ENCODE assay signal across 15 cellular contexts in the genomic region with DNA sequence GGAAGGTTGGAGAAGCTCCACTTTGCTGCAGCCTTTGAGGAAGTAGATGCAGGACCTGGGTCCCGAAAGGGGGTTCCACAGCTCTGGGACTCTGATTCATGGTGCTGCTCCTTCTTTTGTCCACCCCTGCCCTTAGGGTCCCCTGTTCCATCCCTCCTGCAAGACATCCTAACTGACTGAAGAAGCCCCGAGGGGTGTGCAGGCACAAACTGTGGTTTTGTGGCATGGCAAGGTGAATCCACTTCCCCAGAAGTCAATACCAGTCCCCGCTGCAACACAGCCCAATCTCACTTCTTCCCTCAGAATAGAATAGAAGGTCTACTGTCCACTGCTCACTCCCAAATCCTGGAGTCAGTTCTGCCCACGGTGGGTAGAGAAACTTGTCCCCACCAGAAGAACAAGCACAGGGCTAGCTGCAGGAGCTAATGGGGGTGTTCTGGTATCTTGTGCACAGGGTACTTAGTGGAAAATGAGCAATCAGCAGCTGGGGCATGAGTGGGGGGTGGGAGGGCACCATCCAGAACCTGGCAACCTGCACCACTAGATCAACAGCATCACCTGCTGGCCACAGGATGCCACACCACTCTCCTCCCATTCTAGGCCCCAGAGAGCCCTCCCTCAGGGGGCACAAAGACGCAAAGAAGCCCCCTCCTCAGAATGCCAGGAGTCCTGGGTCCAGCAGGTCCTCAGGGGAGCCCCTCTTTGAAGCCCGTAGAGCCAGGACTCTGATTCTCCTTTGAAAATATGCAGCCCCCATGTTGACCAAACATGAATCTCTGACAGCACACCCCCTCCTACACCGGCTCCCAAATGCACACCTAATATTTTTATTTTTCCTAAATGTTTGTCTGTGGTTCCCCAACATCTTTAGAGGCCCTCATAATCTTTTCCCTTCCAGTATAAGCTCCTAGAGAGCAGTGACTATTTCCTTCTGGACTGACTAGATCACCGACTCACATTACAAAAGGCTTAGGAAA. TPM values are rescaled to one million over a fixed set of nuclear protein-coding genes. Genes with fewer than 3 reads are reported as not detected.
A peak's percentile ranks its signal among the peaks of the same experiment; 100 is the strongest.
DNase-seq lines count a peak whose midpoint lies in the region; ATAC-seq, FAIRE-seq and TF ChIP-seq lines count a peak whose summit lies in the region.
"Had no signal": no experiment of that assay in that cellular context is flagged by ENCODE, and none has a peak within 500 bp of the region (broad histone marks: within the 10 kb centered on the region; RNA-seq: fewer than 3 reads in every experiment).

No MANE protein-coding gene starts in this region.

- no peaks in the 10 kb centered on the region for H3K9me3 Mint-ChIP-seq in activated CD8-positive, alpha-beta T cell treated with anti-CD3 and anti-CD28 coated beads for 36 hours
- no peaks in the 10 kb centered on the region for H3K9me3 Mint-ChIP-seq in activated CD8-positive, alpha-beta T cell treated with anti-CD3 and anti-CD28 coated beads, Interleukin-2, amount 10 ng/mL, durations not matched to agents 7 days and 5 days (ENCODE audit: insufficient read depth)
- no peaks in the 10 kb centered on the region for H3K9me3 Mint-ChIP-seq in activated CD4-positive, alpha-beta T cell treated with anti-CD3 and anti-CD28 coated beads, Interleukin-2, amount 10 ng/mL, durations not matched to agents 7 days and 5 days
- no peaks in the 10 kb centered on the region for H3K9me3 Mint-ChIP-seq in activated T-cell treated with anti-CD3 and anti-CD28 coated beads, Interleukin-2, amount 50 U/mL, for 4 hours
- H3K9me3 Mint-ChIP-seq: activated naive CD8-positive, alpha-beta T cell treated with anti-CD3 and anti-CD28 coated beads, Interleukin-2, amount 10 ng/mL, durations not matched to agents 7 days and 5 days had no signal

- no peak overlapping the region for H3K14ac ChIP-seq in H1 (ENCODE audit: insufficient read length)

- no peaks in the 10 kb centered on the region; the same call in 1 of the 2 replicates for H3K79me1 ChIP-seq in H1 (ENCODE audit: low read depth, low read length)

- H3K4me1 ChIP-seq in H1 (replicated peaks in 1 of 4; ENCODE audit: control insufficient read depth in 3 of 4, insufficient read depth in 4 of 4, low read length in 3 of 4): peaks cover 0 to 2% (median 0%) of the 10 kb centered on the region in 4 experiments; a peak in 3 of 7 replicates

- H3K4ac ChIP-seq in H1 (replicated peaks; ENCODE audit: insufficient read length, low read depth, low read length): no peak overlapping the region

- H4K20me1 ChIP-seq in H1 (replicated peaks in 1 of 2; ENCODE audit: control insufficient read depth in 1 of 2, insufficient read depth in 2 of 2, low read length in 2 of 2): no peaks in the 10 kb centered on the region

- H3K23ac ChIP-seq in H1 (ENCODE audit: insufficient read length): no peak overlapping the region

- no peaks in the 10 kb centered on the region for H3K79me2 ChIP-seq in H1 (ENCODE audit: control insufficient read depth in 1 of 2, insufficient read depth in 2 of 2, low read length in 2 of 2)

- no peaks in the 10 kb centered on the region for H3K23me2 ChIP-seq in H1 (ENCODE audit: low read depth, low read length)

- H4K91ac ChIP-seq in H1 (replicated peaks; ENCODE audit: insufficient read length, low read length): no peak overlapping the region

- no peak overlapping the region for H4K8ac ChIP-seq in H1 (ENCODE audit: extremely low read depth, insufficient read depth, low read length)

- peaks cover 0 to 9% of the 10 kb centered on the region in 2 experiments; a peak in 1 of 4 replicates for H3K9me3 ChIP-seq in H1 (ENCODE audit: insufficient read depth in 2 of 2, low read depth in 1 of 2, low read length in 1 of 2)
- H3K9me3 ChIP-seq: thoracic aorta had no signal

- H3K27ac ChIP-seq in H1 (ENCODE audit: low read depth, low read length): no peak overlapping the region
- H3K27ac ChIP-seq: thoracic aorta had no signal

- H4K5ac ChIP-seq in H1 (ENCODE audit: insufficient read length, low read depth, low read length): no peak overlapping the region

- ATAC-seq in activated CD8-positive, alpha-beta T cell treated with anti-CD3 and anti-CD28 coated beads for 36 hours: no peak
- ATAC-seq in activated CD8-positive, alpha-beta T cell treated with anti-CD3 and anti-CD28 coated beads, Interleukin-2, amount 10 ng/mL, durations not matched to agents 7 days and 5 days: no peak
- ATAC-seq in activated T-cell treated with anti-CD3 and anti-CD28 coated beads, Interleukin-2, amount 50 U/mL, for 4 hours: no peak

- no peak overlapping the region for H2BK5ac ChIP-seq in H1 (ENCODE audit: low read depth, low read length)

- H3K4me3 Mint-ChIP-seq in activated CD8-positive, alpha-beta T cell treated with anti-CD3 and anti-CD28 coated beads for 36 hours: no peak overlapping the region
- H3K4me3 Mint-ChIP-seq in activated CD8-positive, alpha-beta T cell treated with anti-CD3 and anti-CD28 coated beads, Interleukin-2, amount 10 ng/mL, durations not matched to agents 7 days and 5 days: no peak overlapping the region
- no peak overlapping the region for H3K4me3 Mint-ChIP-seq in activated CD4-positive, alpha-beta T cell treated with anti-CD3 and anti-CD28 coated beads, Interleukin-2, amount 10 ng/mL, durations not matched to agents 7 days and 5 days
- H3K4me3 Mint-ChIP-seq in activated T-cell treated with anti-CD3 and anti-CD28 coated beads, Interleukin-2, amount 50 U/mL, for 4 hours: no peak overlapping the region
- H3K4me3 Mint-ChIP-seq: activated naive CD8-positive, alpha-beta T cell treated with anti-CD3 and anti-CD28 coated beads, Interleukin-2, amount 10 ng/mL, durations not matched to agents 7 days and 5 days had no signal

- H2BK20ac ChIP-seq in H1 (ENCODE audit: low read length): no peak overlapping the region

- no peak overlapping the region for H3K56ac ChIP-seq in H1 (replicated peaks; ENCODE audit: insufficient read length, low read depth, low read length)

- 81% methylated on average over 8 of the region's 8 CpGs; no CpG with 5 or more reads in 1 of the 2 experiments for WGBS in H1 (ENCODE audit: extremely low coverage in 1 of 2, insufficient coverage in 1 of 2, insufficient read length in 1 of 2, insufficient replicate concordance in 2 of 2, low coverage in 1 of 2, low lambda C conversion rate in 2 of 2, missing lambda C conversion rate in 1 of 2), 2 experiments

- H2BK120ac ChIP-seq in H1 (replicated peaks; ENCODE audit: low read depth, low read length): no peak overlapping the region

- no peak overlapping the region for H2BK15ac ChIP-seq in H1 (ENCODE audit: low read length)

- intact Hi-C loops in activated CD8-positive, alpha-beta T cell treated with anti-CD3 and anti-CD28 coated beads for 36 hours (cut with micrococcal nuclease): no loop called here

- no peaks in the 10 kb centered on the region for H3K36me3 Mint-ChIP-seq in activated CD8-positive, alpha-beta T cell treated with anti-CD3 and anti-CD28 coated beads for 36 hours (ENCODE audit: low read depth)
- no peaks in the 10 kb centered on the region for H3K36me3 Mint-ChIP-seq in activated CD8-positive, alpha-beta T cell treated with anti-CD3 and anti-CD28 coated beads, Interleukin-2, amount 10 ng/mL, durations not matched to agents 7 days and 5 days (ENCODE audit: low read depth)
- no peaks in the 10 kb centered on the region for H3K36me3 Mint-ChIP-seq in activated CD4-positive, alpha-beta T cell treated with anti-CD3 and anti-CD28 coated beads, Interleukin-2, amount 10 ng/mL, durations not matched to agents 7 days and 5 days (ENCODE audit: low read depth)
- no peaks in the 10 kb centered on the region for H3K36me3 Mint-ChIP-seq in activated T-cell treated with anti-CD3 and anti-CD28 coated beads, Interleukin-2, amount 50 U/mL, for 4 hours (ENCODE audit: insufficient read depth)
- H3K36me3 Mint-ChIP-seq: activated naive CD8-positive, alpha-beta T cell treated with anti-CD3 and anti-CD28 coated beads, Interleukin-2, amount 10 ng/mL, durations not matched to agents 7 days and 5 days had no signal

- H3K27me3 Mint-ChIP-seq in activated CD8-positive, alpha-beta T cell treated with anti-CD3 and anti-CD28 coated beads for 36 hours: peaks cover 5% of the 10 kb centered on the region
- H3K27me3 Mint-ChIP-seq in activated CD8-positive, alpha-beta T cell treated with anti-CD3 and anti-CD28 coated beads, Interleukin-2, amount 10 ng/mL, durations not matched to agents 7 days and 5 days (ENCODE audit: low read depth): peaks cover 4% of the 10 kb centered on the region
- no peaks in the 10 kb centered on the region for H3K27me3 Mint-ChIP-seq in activated CD4-positive, alpha-beta T cell treated with anti-CD3 and anti-CD28 coated beads, Interleukin-2, amount 10 ng/mL, durations not matched to agents 7 days and 5 days
- peaks cover 17% of the 10 kb centered on the region for H3K27me3 Mint-ChIP-seq in activated T-cell treated with anti-CD3 and anti-CD28 coated beads, Interleukin-2, amount 50 U/mL, for 4 hours (ENCODE audit: low read depth)

- no peak overlapping the region for H2BK12ac ChIP-seq in H1 (ENCODE audit: low read depth, low read length)

- TF ChIP-seq POLR2A in NB4 (IDR thresholded peaks at IDR 0.05; ENCODE audit: extremely low read depth, insufficient read length): no peak
- TF ChIP-seq POLR2A in H1 (IDR thresholded peaks at IDR 0.05; ENCODE audit: control extremely low read depth in 1 of 2, low read depth in 2 of 2, low read length in 2 of 2): no peak

- no peak for FAIRE-seq in H1 (lab: Jason Lieb, UNC)

- H3K4me1 Mint-ChIP-seq in activated CD8-positive, alpha-beta T cell treated with anti-CD3 and anti-CD28 coated beads for 36 hours (ENCODE audit: low read depth): peaks cover 8% of the 10 kb centered on the region
- peaks cover 13% of the 10 kb centered on the region for H3K4me1 Mint-ChIP-seq in activated CD8-positive, alpha-beta T cell treated with anti-CD3 and anti-CD28 coated beads, Interleukin-2, amount 10 ng/mL, durations not matched to agents 7 days and 5 days (ENCODE audit: low read depth)
- H3K4me1 Mint-ChIP-seq in activated CD4-positive, alpha-beta T cell treated with anti-CD3 and anti-CD28 coated beads, Interleukin-2, amount 10 ng/mL, durations not matched to agents 7 days and 5 days: peaks cover 14% of the 10 kb centered on the region
- peaks cover 4% of the 10 kb centered on the region for H3K4me1 Mint-ChIP-seq in activated T-cell treated with anti-CD3 and anti-CD28 coated beads, Interleukin-2, amount 50 U/mL, for 4 hours (ENCODE audit: low read depth)

- no peak for DNase-seq in activated CD8-positive, alpha-beta T cell treated with anti-CD3 and anti-CD28 coated beads for 36 hours
- no peak for DNase-seq in activated CD8-positive, alpha-beta T cell treated with anti-CD3 and anti-CD28 coated beads, Interleukin-2, amount 10 ng/mL, durations not matched to agents 7 days and 5 days
- no peak for DNase-seq in NB4 (ENCODE audit: low read depth)
- DNase-seq in H1 (ENCODE audit: low read depth in 1 of 2, low spot score in 2 of 2): peak in 1 of 2 experiments; percentile 63
- DNase-seq in retinal pigment epithelial cell (ENCODE audit: low read depth): no peak
- no peak for DNase-seq in activated CD4-positive, alpha-beta T cell treated with anti-CD3 and anti-CD28 coated beads, Interleukin-2, amount 10 ng/mL, durations not matched to agents 7 days and 5 days
- DNase-seq in NCI-H345 treated with DMSO at 0.1 percent for 48 hours (lab: John Stamatoyannopoulos, UW; ENCODE audit: unreplicated experiment): no peak
- DNase-seq in activated T-cell treated with anti-CD3 and anti-CD28 coated beads, Interleukin-2, amount 50 U/mL, for 4 hours: no peak
- DNase-seq: activated naive CD8-positive, alpha-beta T cell treated with anti-CD3 and anti-CD28 coated beads, Interleukin-2, amount 10 ng/mL, durations not matched to agents 7 days and 5 days; dermis blood vessel endothelial cell; IMR-90; NCI-H2227 treated with DMSO at 0.1 percent for 48 hours; retina had no signal

- TF ChIP-seq CTCF in activated CD8-positive, alpha-beta T cell treated with anti-CD3 and anti-CD28 coated beads for 36 hours (IDR thresholded peaks at IDR 0.05): peak; percentile 31
- TF ChIP-seq CTCF in NB4 (IDR thresholded peaks at IDR 0.05; ENCODE audit: low read depth, low read length) (peak; percentile 45), H1 (IDR thresholded peaks at IDR 0.05; ENCODE audit: control extremely low read depth in 1 of 3, insufficient read depth in 1 of 3, low read depth in 1 of 3, low read length in 3 of 3) (peak; percentile 80 to 98 (median 94)), retinal pigment epithelial cell (conservative IDR thresholded peaks at IDR 0.05; ENCODE audit: low read depth, low read length) (peak; percentile 37)

- H2AK5ac ChIP-seq in H1 (ENCODE audit: low read depth, low read length): no peak overlapping the region

- no peaks in the 10 kb centered on the region for H3K36me3 ChIP-seq in H1 (ENCODE audit: control insufficient read depth in 2 of 4, insufficient read depth in 4 of 4, low read length in 3 of 4)
- H3K36me3 ChIP-seq: thoracic aorta had no signal

- CTCF ChIA-PET in activated CD8-positive, alpha-beta T cell treated with anti-CD3 and anti-CD28 coated beads for 36 hours (lab: Charles Lee): interaction anchor here (0.7 kb wide), 1 partner anchor 748 kb away, joined by 3 read pairs; no protein-coding TSS in a partner anchor
- CTCF ChIA-PET in activated CD8-positive, alpha-beta T cell treated with anti-CD3 and anti-CD28 coated beads, Interleukin-2, amount 10 ng/mL, durations not matched to agents 7 days and 5 days (lab: Charles Lee): no interaction called here
- CTCF ChIA-PET in H1 (lab: Charles Lee; ENCODE audit: partially characterized antibody): interaction anchor here (0.6 to 8.4 kb wide), 21 partner anchors 10 to 760 kb away, joined by 3 to 65 read pairs (median 3); partner anchors contain the start of gene SPATA19
- CTCF ChIA-PET in activated CD4-positive, alpha-beta T cell treated with anti-CD3 and anti-CD28 coated beads, Interleukin-2, amount 10 ng/mL, durations not matched to agents 7 days and 5 days (lab: Charles Lee): no interaction called here

- no peak overlapping the region for H3K4me2 ChIP-seq in H1 (ENCODE audit: insufficient read depth in 1 of 2, low read depth in 2 of 2, low read length in 2 of 2)

- TF ChIP-seq RAD21 in H1 (IDR thresholded peaks at IDR 0.05 in 1 of 2, conservative IDR thresholded peaks at IDR 0.05 in 1 of 2; ENCODE audit: low read depth in 2 of 2, low read length in 2 of 2): peak; percentile 90 to 95

- H3K18ac ChIP-seq in H1 (ENCODE audit: extremely low read depth, low read length): 0 out of 2 replicates have a peak overlapping the region, but pooled peaks have one; percentile 52

- H3K4me3 ChIP-seq in NB4 (ENCODE audit: low read depth, low read length) (no peak overlapping the region), H1 (ENCODE audit: extremely low read depth in 1 of 4, insufficient read depth in 2 of 4, low read depth in 3 of 4, low read length in 4 of 4) (no peak overlapping the region), retinal pigment epithelial cell (ENCODE audit: low read length) (no peak overlapping the region)
- H3K4me3 ChIP-seq: thoracic aorta had no signal

- H3K27me3 ChIP-seq in H1 (replicated peaks in 1 of 4; ENCODE audit: control insufficient read depth in 3 of 4, extremely low read depth in 1 of 4, insufficient read depth in 3 of 4, low read length in 3 of 4): no peaks in the 10 kb centered on the region

- H2AFZ ChIP-seq in H1 (ENCODE audit: low read length): no peak overlapping the region

- POLR2A ChIA-PET in activated CD8-positive, alpha-beta T cell treated with anti-CD3 and anti-CD28 coated beads for 36 hours (lab: Charles Lee): no interaction called here
- POLR2A ChIA-PET in activated CD8-positive, alpha-beta T cell treated with anti-CD3 and anti-CD28 coated beads, Interleukin-2, amount 10 ng/mL, durations not matched to agents 7 days and 5 days (lab: Charles Lee): no interaction called here
- POLR2A ChIA-PET in H1 (lab: Charles Lee; ENCODE audit: partially characterized antibody): interaction anchor here (0.8 kb wide), 1 partner anchor 753 kb away, joined by 3 read pairs; no protein-coding TSS in a partner anchor
- POLR2A ChIA-PET in activated CD4-positive, alpha-beta T cell treated with anti-CD3 and anti-CD28 coated beads, Interleukin-2, amount 10 ng/mL, durations not matched to agents 7 days and 5 days (lab: Charles Lee): no interaction called here

- H3K9ac ChIP-seq in H1 (replicated peaks in 1 of 4; ENCODE audit: extremely low read depth in 1 of 4, low read depth in 3 of 4, low read length in 3 of 4): no peak overlapping the region

- no peak overlapping the region for H3K27ac Mint-ChIP-seq in activated CD8-positive, alpha-beta T cell treated with anti-CD3 and anti-CD28 coated beads for 36 hours
- H3K27ac Mint-ChIP-seq in activated CD8-positive, alpha-beta T cell treated with anti-CD3 and anti-CD28 coated beads, Interleukin-2, amount 10 ng/mL, durations not matched to agents 7 days and 5 days: no peak overlapping the region
- no peak overlapping the region for H3K27ac Mint-ChIP-seq in activated CD4-positive, alpha-beta T cell treated with anti-CD3 and anti-CD28 coated beads, Interleukin-2, amount 10 ng/mL, durations not matched to agents 7 days and 5 days
- H3K27ac Mint-ChIP-seq: activated naive CD8-positive, alpha-beta T cell treated with anti-CD3 and anti-CD28 coated beads, Interleukin-2, amount 10 ng/mL, durations not matched to agents 7 days and 5 days had no signal

- no peak for TF ChIP-seq EP300 in H1 (IDR thresholded peaks at IDR 0.05; ENCODE audit: borderline replicate concordance in 1 of 2, low read depth in 2 of 2, low read length in 2 of 2)

RNA-seq across cellular contexts. Expression of gene SPATA19, which starts 14.1 kb away (rescaled TPM):
- not detected for total RNA-seq in activated CD8-positive, alpha-beta T cell treated with anti-CD3 and anti-CD28 coated beads for 36 hours
- not detected for total RNA-seq in activated CD8-positive, alpha-beta T cell treated with anti-CD3 and anti-CD28 coated beads, Interleukin-2, amount 10 ng/mL, durations not matched to agents 7 days and 5 days
- total RNA-seq in H1 (2021; fragmentation: NEBNext Ultra II Directional; extraction: Animal tissue kit (Norgen Biotek cat#: 25700)): not detected in 2 replicates
- not detected in 2 replicates for polyA plus RNA-seq in H1 (2011; rRNA removed)
- polyA plus RNA-seq in H1 (2011; cell fraction: cytosol; rRNA removed): not detected
- polyA plus RNA-seq in H1 (2011; cell fraction: nucleus; rRNA removed): not detected
- not detected in 4 replicates for polyA plus RNA-seq in H1 (2012, experiment 1 of 2)
- not detected for polyA plus RNA-seq in H1 (2012, experiment 2 of 2)
- polyA plus RNA-seq in H1 (2013, experiment 1 of 2): not detected
- not detected for polyA plus RNA-seq in H1 (2013, experiment 2 of 2)
- polyA minus RNA-seq in H1 (2011; rRNA and poly(A)+ RNA removed): not detected in 2 replicates
- polyA minus RNA-seq in H1 (2011; cell fraction: cytosol; rRNA and poly(A)+ RNA removed): not detected
- polyA minus RNA-seq in H1 (2011; cell fraction: nucleus; rRNA and poly(A)+ RNA removed): not detected
- total RNA-seq in activated CD4-positive, alpha-beta T cell treated with anti-CD3 and anti-CD28 coated beads, Interleukin-2, amount 10 ng/mL, durations not matched to agents 7 days and 5 days: not detected
- total RNA-seq in activated T-cell treated with anti-CD3 and anti-CD28 coated beads, Interleukin-2, amount 50 U/mL, for 4 hours: not detected
- total RNA-seq: activated naive CD8-positive, alpha-beta T cell treated with anti-CD3 and anti-CD28 coated beads, Interleukin-2, amount 10 ng/mL, durations not matched to agents 7 days and 5 days; dermis blood vessel endothelial cell; IMR-90; mesenteric fat pad; thoracic aorta had no signal
- polyA plus RNA-seq: IMR-90 had no signal

Comparison
In these comparisons a context has a peak if more than half of its experiments do, and no peak if none do; other contexts are left out.
1. CTCF ChIA-PET loops: an anchor here in activated CD8-positive, alpha-beta T cell treated with anti-CD3 and anti-CD28 coated beads for 36 hours (0.7 kb wide) and H1 (0.6 to 8.4 kb wide); none called in activated CD8-positive, alpha-beta T cell treated with anti-CD3 and anti-CD28 coated beads, Interleukin-2, amount 10 ng/mL, durations not matched to agents 7 days and 5 days and activated CD4-positive, alpha-beta T cell treated with anti-CD3 and anti-CD28 coated beads, Interleukin-2, amount 10 ng/mL, durations not matched to agents 7 days and 5 days.
2. CTCF ChIP-seq: peak in every context shown above with its lines; median percentile 94 in H1; 45 in NB4; 37 in retinal pigment epithelial cell; 31 in activated CD8-positive, alpha-beta T cell treated with anti-CD3 and anti-CD28 coated beads for 36 hours.